In genomic region chr12:51970904-51971646, GRCh38 we compare ENCODE assay signal across 8 cellular contexts. TPM values are rescaled to one million over a fixed set of nuclear protein-coding genes. Genes with fewer than 3 reads are reported as not detected.
DNase-seq lines count a peak whose midpoint lies in the region; ATAC-seq and TF ChIP-seq lines count a peak whose summit lies in the region.

No MANE protein-coding gene starts in this region.

- H3K9me3 ChIP-seq in liver (ENCODE audit: control insufficient read depth in 4 of 4, low read length in 3 of 4): no peaks in the 10 kb centered on the region

- H3K4me3 ChIP-seq in liver (ENCODE audit: low read depth in 1 of 3, low read length in 3 of 3): no peak overlapping the region

- 78% methylated on average over 13 of the region's 13 CpGs for WGBS in liver

- peak overlapping the region; percentile 74 for H3K27ac Mint-ChIP-seq in activated naive CD8-positive, alpha-beta T cell treated with anti-CD3 and anti-CD28 coated beads, Interleukin-2, amount 10 ng/mL, durations not matched to agents 7 days and 5 days

- H3K36me3 ChIP-seq in liver (ENCODE audit: control insufficient read depth in 4 of 4, insufficient read depth in 3 of 4, low read depth in 1 of 4, low read length in 3 of 4): peaks cover 3 to 5% (median 4%) of the 10 kb centered on the region in 4 donors

- peaks cover 4% of the 10 kb centered on the region for H3K27me3 Mint-ChIP-seq in activated naive CD8-positive, alpha-beta T cell treated with anti-CD3 and anti-CD28 coated beads, Interleukin-2, amount 10 ng/mL, durations not matched to agents 7 days and 5 days

- peak; percentile 12 for TF ChIP-seq CTCF in liver (IDR thresholded peaks at IDR 0.05; ENCODE audit: low read depth, low read length, missing input control)

- no peak overlapping the region for H3K9ac ChIP-seq in liver (ENCODE audit: low read depth in 1 of 2, low read length in 2 of 2)

- H3K4me1 ChIP-seq in liver (ENCODE audit: control insufficient read depth in 4 of 4, insufficient read depth in 4 of 4, low read length in 3 of 4): peaks cover 27 to 59% (median 50%) of the 10 kb centered on the region in 4 donors

- ATAC-seq in HG02571 (IDR thresholded peaks at IDR 0.05; ENCODE audit: unreplicated experiment): peak; percentile 91
- peak; percentile 80 for ATAC-seq in activated naive CD8-positive, alpha-beta T cell treated with anti-CD3 and anti-CD28 coated beads, Interleukin-2, amount 10 ng/mL, durations not matched to agents 7 days and 5 days (ENCODE audit: low read depth)

- H3K27ac ChIP-seq in liver (ENCODE audit: low read depth in 1 of 2, low read length in 2 of 2): peak overlapping the region; percentile 72 to 77

- TF ChIP-seq RAD21 in liver (IDR thresholded peaks at IDR 0.05): no peak

- H3K9me3 Mint-ChIP-seq in activated naive CD8-positive, alpha-beta T cell treated with anti-CD3 and anti-CD28 coated beads, Interleukin-2, amount 10 ng/mL, durations not matched to agents 7 days and 5 days: no peaks in the 10 kb centered on the region

- no peaks in the 10 kb centered on the region for H3K27me3 ChIP-seq in liver (ENCODE audit: control insufficient read depth in 4 of 4, insufficient read depth in 4 of 4, low read length in 3 of 4)

- H3K4me1 Mint-ChIP-seq in activated naive CD8-positive, alpha-beta T cell treated with anti-CD3 and anti-CD28 coated beads, Interleukin-2, amount 10 ng/mL, durations not matched to agents 7 days and 5 days: peaks cover 57% of the 10 kb centered on the region

- H3K4me3 Mint-ChIP-seq in activated naive CD8-positive, alpha-beta T cell treated with anti-CD3 and anti-CD28 coated beads, Interleukin-2, amount 10 ng/mL, durations not matched to agents 7 days and 5 days: peak overlapping the region; percentile 59

- peak; percentile 23 to 40 for DNase-seq in activated CD4-positive, alpha-beta T cell treated with anti-CD3 and anti-CD28 coated beads for 24 hours (ENCODE audit: low read depth in 2 of 2)
- no peak for DNase-seq in activated CD4-positive, alpha-beta T cell treated with anti-CD3 and anti-CD28 coated beads for 1 hour
- DNase-seq in NCI-H226: peak; percentile 69
- peak; percentile 56 for DNase-seq in activated naive CD8-positive, alpha-beta T cell treated with anti-CD3 and anti-CD28 coated beads, Interleukin-2, amount 10 ng/mL, durations not matched to agents 7 days and 5 days
- no peak for DNase-seq in anterior cingulate cortex (lab: John Stamatoyannopoulos, UW)
- DNase-seq in HT-29 (ENCODE audit: low spot score): no peak

- POLR2A ChIA-PET in activated naive CD8-positive, alpha-beta T cell treated with anti-CD3 and anti-CD28 coated beads, Interleukin-2, amount 10 ng/mL, durations not matched to agents 7 days and 5 days (lab: Charles Lee): interaction anchor here (0.7 to 1.2 kb wide), 4 partner anchors 22 to 150 kb away, joined by 3 to 4 read pairs (median 4); no protein-coding TSS in a partner anchor

- H3K36me3 Mint-ChIP-seq in activated naive CD8-positive, alpha-beta T cell treated with anti-CD3 and anti-CD28 coated beads, Interleukin-2, amount 10 ng/mL, durations not matched to agents 7 days and 5 days: peaks cover 5% of the 10 kb centered on the region

TF ChIP-seq in liver, 16 proteins besides CTCF, POLR2A, EP300 and RAD21:
- TF ChIP-seq, protein P1, sequence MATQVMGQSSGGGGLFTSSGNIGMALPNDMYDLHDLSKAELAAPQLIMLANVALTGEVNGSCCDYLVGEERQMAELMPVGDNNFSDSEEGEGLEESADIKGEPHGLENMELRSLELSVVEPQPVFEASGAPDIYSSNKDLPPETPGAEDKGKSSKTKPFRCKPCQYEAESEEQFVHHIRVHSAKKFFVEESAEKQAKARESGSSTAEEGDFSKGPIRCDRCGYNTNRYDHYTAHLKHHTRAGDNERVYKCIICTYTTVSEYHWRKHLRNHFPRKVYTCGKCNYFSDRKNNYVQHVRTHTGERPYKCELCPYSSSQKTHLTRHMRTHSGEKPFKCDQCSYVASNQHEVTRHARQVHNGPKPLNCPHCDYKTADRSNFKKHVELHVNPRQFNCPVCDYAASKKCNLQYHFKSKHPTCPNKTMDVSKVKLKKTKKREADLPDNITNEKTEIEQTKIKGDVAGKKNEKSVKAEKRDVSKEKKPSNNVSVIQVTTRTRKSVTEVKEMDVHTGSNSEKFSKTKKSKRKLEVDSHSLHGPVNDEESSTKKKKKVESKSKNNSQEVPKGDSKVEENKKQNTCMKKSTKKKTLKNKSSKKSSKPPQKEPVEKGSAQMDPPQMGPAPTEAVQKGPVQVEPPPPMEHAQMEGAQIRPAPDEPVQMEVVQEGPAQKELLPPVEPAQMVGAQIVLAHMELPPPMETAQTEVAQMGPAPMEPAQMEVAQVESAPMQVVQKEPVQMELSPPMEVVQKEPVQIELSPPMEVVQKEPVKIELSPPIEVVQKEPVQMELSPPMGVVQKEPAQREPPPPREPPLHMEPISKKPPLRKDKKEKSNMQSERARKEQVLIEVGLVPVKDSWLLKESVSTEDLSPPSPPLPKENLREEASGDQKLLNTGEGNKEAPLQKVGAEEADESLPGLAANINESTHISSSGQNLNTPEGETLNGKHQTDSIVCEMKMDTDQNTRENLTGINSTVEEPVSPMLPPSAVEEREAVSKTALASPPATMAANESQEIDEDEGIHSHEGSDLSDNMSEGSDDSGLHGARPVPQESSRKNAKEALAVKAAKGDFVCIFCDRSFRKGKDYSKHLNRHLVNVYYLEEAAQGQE (IDR thresholded peaks at IDR 0.05): no peak
- TF ChIP-seq FOXA2 (IDR thresholded peaks at IDR 0.05) (no peak), HNF4A (conservative IDR thresholded peaks at IDR 0.05) (no peak), TAF1 (conservative IDR thresholded peaks at IDR 0.05) (no peak), EGR1 (IDR thresholded peaks at IDR 0.05; ENCODE audit: low read depth in 2 of 2) (no peak), RXRA (IDR thresholded peaks at IDR 0.05) (no peak), GABPA (IDR thresholded peaks at IDR 0.05 in 1 of 2, conservative IDR thresholded peaks at IDR 0.05 in 1 of 2) (no peak)
- TF ChIP-seq, protein P2, sequence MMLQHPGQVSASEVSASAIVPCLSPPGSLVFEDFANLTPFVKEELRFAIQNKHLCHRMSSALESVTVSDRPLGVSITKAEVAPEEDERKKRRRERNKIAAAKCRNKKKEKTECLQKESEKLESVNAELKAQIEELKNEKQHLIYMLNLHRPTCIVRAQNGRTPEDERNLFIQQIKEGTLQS (IDR thresholded peaks at IDR 0.05): no peak
- TF ChIP-seq, protein P3, sequence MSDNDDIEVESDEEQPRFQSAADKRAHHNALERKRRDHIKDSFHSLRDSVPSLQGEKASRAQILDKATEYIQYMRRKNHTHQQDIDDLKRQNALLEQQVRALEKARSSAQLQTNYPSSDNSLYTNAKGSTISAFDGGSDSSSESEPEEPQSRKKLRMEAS (IDR thresholded peaks at IDR 0.05): no peak

RNA-seq across cellular contexts. Expression of gene ACVR1B, which starts 19.6 kb away (rescaled TPM):
- total RNA-seq in activated naive CD8-positive, alpha-beta T cell treated with anti-CD3 and anti-CD28 coated beads, Interleukin-2, amount 10 ng/mL, durations not matched to agents 7 days and 5 days: 10 to 100 TPM in 1 of 2 experiments, 1 to 10 TPM in 1; 9.3 to 10.2 TPM
- total RNA-seq in liver: 10 to 100 TPM in 1 of 2 donors, 1 to 10 TPM in 1; 7.4 to 21.9 TPM
- polyA plus RNA-seq in liver: 10 to 100 TPM in 1 of 2 donors, 1 to 10 TPM in 1; 4.0 to 16.5 TPM
- 10.6 and 14.2 TPM in 2 replicates for total RNA-seq in HT-29 (2014; rRNA removed; shearing (Covaris generic))

RNA-seq across cellular contexts. Expression of gene TAMALIN, which starts 35.7 kb away (rescaled TPM):
- total RNA-seq in activated naive CD8-positive, alpha-beta T cell treated with anti-CD3 and anti-CD28 coated beads, Interleukin-2, amount 10 ng/mL, durations not matched to agents 7 days and 5 days: 10 to 100 TPM; 17.1 to 19.9 TPM
- total RNA-seq in liver: 1 to 10 TPM; 1.9 to 9.9 TPM
- 1 to 10 TPM; 1.1 to 3.1 TPM for polyA plus RNA-seq in liver
- 0.05 TPM in 1 of 2 replicates, not detected in the other for total RNA-seq in HT-29 (2014; rRNA removed; shearing (Covaris generic))

Comparison
In these comparisons a context has a peak if more than half of its experiments do, and no peak if none do; other contexts are left out.
1. DNase-seq: peak in activated CD4-positive, alpha-beta T cell treated with anti-CD3 and anti-CD28 coated beads for 24 hours (2 of 2), NCI-H226 (single experiment) and activated naive CD8-positive, alpha-beta T cell treated with anti-CD3 and anti-CD28 coated beads, Interleukin-2, amount 10 ng/mL, durations not matched to agents 7 days and 5 days (single experiment); none in activated CD4-positive, alpha-beta T cell treated with anti-CD3 and anti-CD28 coated beads for 1 hour (single experiment), anterior cingulate cortex (0 of 58) and HT-29 (single experiment).